ENCODE assay signal across 26 cellular contexts in the genomic region with DNA sequence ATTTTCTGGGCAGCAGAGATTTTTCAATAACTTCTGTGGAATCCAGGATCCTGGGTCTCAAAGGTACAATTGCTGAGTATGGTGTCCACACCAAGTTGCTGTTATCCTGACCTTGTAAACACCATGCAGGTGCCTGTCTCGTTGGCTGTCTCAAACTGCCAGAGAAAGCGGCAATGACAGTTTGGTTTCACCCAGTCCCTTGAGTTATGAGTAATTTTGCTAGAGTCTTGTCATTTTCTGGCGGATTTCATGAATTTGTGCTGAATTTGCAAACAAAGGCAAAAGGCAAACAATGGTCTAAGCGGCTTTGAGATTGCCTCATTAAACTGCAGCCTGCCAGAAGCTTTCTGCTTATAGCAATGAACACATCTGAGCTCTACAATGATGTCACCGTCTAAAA.
"Had no signal": no experiment of that assay in that cellular context is flagged by ENCODE, and none has a peak within 500 bp of the region (broad histone marks: within the 10 kb centered on the region; RNA-seq: fewer than 3 reads in every experiment).

No MANE protein-coding gene starts in this region.

- H3K4me3 ChIP-seq: ascending aorta, breast epithelium, cardiac muscle cell, colonic mucosa, esophagus muscularis mucosa had no signal

- H3K9me3 ChIP-seq: ascending aorta, breast epithelium, colonic mucosa, esophagus muscularis mucosa had no signal

- H3K27ac ChIP-seq: ascending aorta, breast epithelium, cardiac muscle cell, colonic mucosa, esophagus muscularis mucosa, WERI-Rb-1 had no signal

- H3K36me3 ChIP-seq: ascending aorta, breast epithelium, cardiac muscle cell, colonic mucosa, esophagus muscularis mucosa, WERI-Rb-1 had no signal

- DNase-seq: activated B cell treated with CpG ODN at 0.5 μM for 24 hours; activated CD4-positive, alpha-beta memory T cell treated with anti-CD3 and anti-CD28 coated beads for 36 hours; activated CD4-positive, alpha-beta T cell treated with anti-CD3 and anti-CD28 coated beads, Interleukin-2, amount 10 ng/mL, durations not matched to agents 24 days and 14 days; activated CD8-positive, alpha-beta memory T cell treated with anti-CD3 and anti-CD28 coated beads, Interleukin-2, amount 10 ng/mL, durations not matched to agents 7 days and 5 days; activated CD8-positive, alpha-beta memory T cell treated with anti-CD3 and anti-CD28 coated beads, Interleukin-2, amount 50 U/mL, for 4 hours; activated CD8-positive, alpha-beta T cell treated with anti-CD3 and anti-CD28 coated beads, Interleukin-2, amount 10 ng/mL, durations not matched to agents 7 days and 5 days; activated effector memory CD4-positive, alpha-beta T cell treated with anti-CD3 and anti-CD28 coated beads, Interleukin-2, amount 50 U/mL, for 16 hours; activated naive CD4-positive, alpha-beta T cell treated with anti-CD3 and anti-CD28 coated beads, Interleukin-2, amount 10 ng/mL, durations not matched to agents 7 days and 5 days; activated naive CD8-positive, alpha-beta T cell treated with anti-CD3 and anti-CD28 coated beads, Interleukin-2, amount 10 ng/mL, durations not matched to agents 7 days and 5 days; activated T-cell treated with anti-CD3 and anti-CD28 coated beads, Interleukin-2, amount 50 U/mL, for 1 hour; activated T-cell treated with anti-CD3 and anti-CD28 coated beads, Interleukin-2, amount 50 U/mL, for 48 hours; central memory CD4-positive, alpha-beta T cell; cerebellar nuclear complex; colonic mucosa; effector memory CD4-positive, alpha-beta T cell; erythroblast; foreskin fibroblast; head of caudate nucleus; hypothalamus; T-helper 17 cell; T1000; WERI-Rb-1 had no signal
